In genomic region chr3:157836022-157836421, GRCh38 we compare ENCODE assay signal across 23 cellular contexts.
DNase-seq lines count a peak whose midpoint lies in the region; ATAC-seq and TF ChIP-seq lines count a peak whose summit lies in the region.
"Had no signal": no experiment of that assay in that cellular context is flagged by ENCODE, and none has a peak within 500 bp of the region (broad histone marks: within the 10 kb centered on the region; RNA-seq: fewer than 3 reads in every experiment).

No MANE protein-coding gene starts in this region.

- ATAC-seq in left cardiac atrium (peak; percentile 84 to 93), right cardiac atrium (peak; percentile 89 to 92)
- ATAC-seq: Panc1 had no signal

- peak overlapping the region; percentile 46 for H3K4me2 ChIP-seq in skeletal muscle satellite cell (ENCODE audit: low read length)

- CTCF ChIA-PET in activated CD4-positive, alpha-beta memory T cell treated with anti-CD3 and anti-CD28 coated beads for 36 hours (lab: Charles Lee) = interaction anchor here (0.8 kb wide), 1 partner anchor 688 kb away, joined by 3 read pairs; no protein-coding TSS in a partner anchor

- peak; percentile 26 for DNase-seq in left cardiac atrium
- DNase-seq in right atrium auricular region (ENCODE audit: low spot score) = no peak
- peak; percentile 20 for DNase-seq in RPMI7951 (ENCODE audit: low read depth)
- peak; percentile 22 to 60 (median 47) for DNase-seq in right cardiac atrium
- no peak for DNase-seq in activated CD4-positive, alpha-beta memory T cell treated with anti-CD3 and anti-CD28 coated beads for 36 hours
- DNase-seq in activated CD8-positive, alpha-beta memory T cell treated with anti-CD3 and anti-CD28 coated beads, Interleukin-2, amount 50 U/mL, for 4 hours = no peak
- no peak for DNase-seq in germinal center (ENCODE audit: low spot score)
- DNase-seq: 8988T; AML-193; CD8-positive, alpha-beta memory T cell; DMS53; EL; MM.1S; NCI-H1048; NCI-H1417 treated with DMSO at 0.1 percent for 48 hours; NCI-H187 treated with DMSO at 0.1 percent for 48 hours; NCI-H2107; NCI-H446 treated with DMSO at 0.1 percent for 48 hours; NCI-H526 treated with DMSO at 0.1 percent for 48 hours had no signal

- no peak overlapping the region for H3K27ac Mint-ChIP-seq in activated CD4-positive, alpha-beta memory T cell treated with anti-CD3 and anti-CD28 coated beads for 36 hours
- H3K27ac Mint-ChIP-seq: CD8-positive, alpha-beta memory T cell had no signal

- H3K27ac ChIP-seq in right atrium auricular region (no peak overlapping the region), right cardiac atrium (ENCODE audit: low read length) (no peak overlapping the region)
- H3K27ac ChIP-seq: C4-2B, SJSA1 had no signal

- H3K9me3 ChIP-seq in right atrium auricular region = no peaks in the 10 kb centered on the region
- no peaks in the 10 kb centered on the region for H3K9me3 ChIP-seq in right cardiac atrium (ENCODE audit: control insufficient read depth, low read length)
- H3K9me3 ChIP-seq in skeletal muscle satellite cell (replicated peaks; ENCODE audit: low read length) = no peaks in the 10 kb centered on the region
- H3K9me3 ChIP-seq: SJSA1 had no signal

- no peaks in the 10 kb centered on the region for H3K4me1 ChIP-seq in right atrium auricular region
- no peaks in the 10 kb centered on the region for H3K4me1 ChIP-seq in right cardiac atrium (ENCODE audit: control insufficient read depth, insufficient read depth, low read length)
- no peaks in the 10 kb centered on the region for H3K4me1 ChIP-seq in skeletal muscle satellite cell (ENCODE audit: control insufficient read depth, insufficient read depth, low read length)

- no peak for TF ChIP-seq CTCF in right atrium auricular region (IDR thresholded peaks at IDR 0.05)

- H3K9ac ChIP-seq in skeletal muscle satellite cell (ENCODE audit: low read depth, low read length) = no peak overlapping the region

- no peak overlapping the region for H3K4me3 Mint-ChIP-seq in activated CD4-positive, alpha-beta memory T cell treated with anti-CD3 and anti-CD28 coated beads for 36 hours
- H3K4me3 Mint-ChIP-seq: CD8-positive, alpha-beta memory T cell had no signal

- H3K4me1 Mint-ChIP-seq in activated CD4-positive, alpha-beta memory T cell treated with anti-CD3 and anti-CD28 coated beads for 36 hours (ENCODE audit: low read depth) = no peaks in the 10 kb centered on the region
- H3K4me1 Mint-ChIP-seq: CD8-positive, alpha-beta memory T cell had no signal

- no peak overlapping the region for H3K4me3 ChIP-seq in right atrium auricular region
- H3K4me3 ChIP-seq in right cardiac atrium (ENCODE audit: low read length) = peak overlapping the region; percentile 31
- H3K4me3 ChIP-seq in skeletal muscle satellite cell (ENCODE audit: low read length) = no peak overlapping the region
- H3K4me3 ChIP-seq: SJSA1 had no signal

- 29% methylated on average over 7 of the region's 7 CpGs for whole genome bisulfite sequencing in right cardiac atrium

- intact Hi-C loops in left cardiac atrium (cut with DNase I) = no loop called here
- intact Hi-C loops in right cardiac atrium (cut with DNase I) = no loop called here
- intact Hi-C loops in activated CD4-positive, alpha-beta memory T cell treated with anti-CD3 and anti-CD28 coated beads for 36 hours (cut with micrococcal nuclease) = no loop called here

- POLR2A ChIA-PET in activated CD4-positive, alpha-beta memory T cell treated with anti-CD3 and anti-CD28 coated beads for 36 hours (lab: Charles Lee) = no interaction called here

- H3K27me3 ChIP-seq in right atrium auricular region (no peaks in the 10 kb centered on the region), right cardiac atrium (ENCODE audit: control insufficient read depth, insufficient read depth) (no peaks in the 10 kb centered on the region), skeletal muscle satellite cell (ENCODE audit: control insufficient read depth, insufficient read depth, low read length) (no peaks in the 10 kb centered on the region)
- H3K27me3 ChIP-seq: SJSA1 had no signal

- H3K36me3 Mint-ChIP-seq in activated CD4-positive, alpha-beta memory T cell treated with anti-CD3 and anti-CD28 coated beads for 36 hours = no peaks in the 10 kb centered on the region
- H3K36me3 Mint-ChIP-seq: CD8-positive, alpha-beta memory T cell had no signal

- no peaks in the 10 kb centered on the region for H3K9me3 Mint-ChIP-seq in activated CD4-positive, alpha-beta memory T cell treated with anti-CD3 and anti-CD28 coated beads for 36 hours

- no peaks in the 10 kb centered on the region for H3K27me3 Mint-ChIP-seq in activated CD4-positive, alpha-beta memory T cell treated with anti-CD3 and anti-CD28 coated beads for 36 hours

- H3K36me3 ChIP-seq in right atrium auricular region (no peaks in the 10 kb centered on the region), skeletal muscle satellite cell (ENCODE audit: insufficient read depth, low read length) (no peaks in the 10 kb centered on the region)
- H3K36me3 ChIP-seq: SJSA1 had no signal

Comparison
In these comparisons a context has a peak if more than half of its experiments do, and no peak if none do; other contexts are left out.
1. DNase-seq: peak in left cardiac atrium (single experiment), RPMI7951 (single experiment) and right cardiac atrium (3 of 3); none in right atrium auricular region (single experiment), activated CD4-positive, alpha-beta memory T cell treated with anti-CD3 and anti-CD28 coated beads for 36 hours (single experiment), activated CD8-positive, alpha-beta memory T cell treated with anti-CD3 and anti-CD28 coated beads, Interleukin-2, amount 50 U/mL, for 4 hours (single experiment) and germinal center (single experiment).